25 cellular contexts compared by ENCODE assay signal in genomic region chr2:234061624-234062257, GRCh38. TPM values are rescaled to one million over a fixed set of nuclear protein-coding genes. Genes with fewer than 3 reads are reported as not detected.
"Had no signal": no experiment of that assay in that cellular context is flagged by ENCODE, and none has a peak within 500 bp of the region (broad histone marks: within the 10 kb centered on the region; RNA-seq: fewer than 3 reads in every experiment).

No MANE protein-coding gene starts in this region.

- H3K27me3 Mint-ChIP-seq: type B pancreatic cell had no signal

- ATAC-seq: esophagus mucosa, heart left ventricle had no signal

- H3K9me3 ChIP-seq: heart left ventricle, left ventricle myocardium inferior, sigmoid colon, suprapubic skin, thyroid gland had no signal

- H3K27me3 ChIP-seq: thyroid gland had no signal

- H3K4me1 ChIP-seq: heart left ventricle, left ventricle myocardium inferior, sigmoid colon, suprapubic skin, thyroid gland had no signal

- H3K27ac ChIP-seq: coronary artery, heart left ventricle, left ventricle myocardium inferior, sigmoid colon, skin epidermis, suprapubic skin, thyroid gland had no signal

- H3K4me3 ChIP-seq: coronary artery, heart left ventricle, left ventricle myocardium inferior, lung, sigmoid colon, skin epidermis, suprapubic skin, thyroid gland had no signal

- H3K4me3 Mint-ChIP-seq: naive B cell, neural crest cell, type B pancreatic cell had no signal

- H3K36me3 Mint-ChIP-seq: naive B cell, type B pancreatic cell had no signal

- H3K9me3 Mint-ChIP-seq: naive B cell had no signal

- H3K27ac Mint-ChIP-seq: type B pancreatic cell had no signal

- H3K36me3 ChIP-seq: heart left ventricle, left ventricle myocardium inferior, sigmoid colon, suprapubic skin, thyroid gland had no signal

- DNase-seq: effector CD4-positive, alpha-beta T cell; heart left ventricle; hippocampal formation; left ventricle myocardium inferior; mesenchymal stem cell; naive B cell; posterior cingulate gyrus; sigmoid colon; stimulated activated CD4-positive, alpha-beta T cell treated with anti-CD3 and anti-CD28 coated beads, Interleukin-12 subunit alpha, Interleukin-12 subunit beta, amount 100 ng/mL, for 4 hours; stimulated activated naive CD4-positive, alpha-beta T cell treated with Interleukin-2 at 50 U/mL for 16 hours; thyroid gland had no signal

RNA-seq across cellular contexts. Expression of gene SPP2, which starts 11.2 kb away (rescaled TPM):
- total RNA-seq: chondrocyte, dermis microvascular lymphatic vessel endothelial cell, esophagus mucosa, fibroblast of lung, frontal cortex, glomerular endothelial cell, heart left ventricle, left ventricle myocardium inferior, lung, neural crest cell, osteocyte, pulmonary artery endothelial cell, sigmoid colon, suprapubic skin, thyroid gland had no signal
- polyA plus RNA-seq: fibroblast of lung, heart left ventricle, lung, sigmoid colon had no signal
